Comparison of ENCODE assay signal across 7 cellular contexts in genomic region chr3:158109295-158109803, GRCh38. TPM values are rescaled to one million over a fixed set of nuclear protein-coding genes. Genes with fewer than 3 reads are reported as not detected.
A peak's percentile ranks its signal among the peaks of the same experiment; 100 is the strongest.
DNase-seq lines count a peak whose midpoint lies in the region; ATAC-seq, FAIRE-seq and TF ChIP-seq lines count a peak whose summit lies in the region.

No MANE protein-coding gene starts in this region.

- 7% methylated on average over 9 of the region's 9 CpGs for WGBS in GM12878 (ENCODE audit: insufficient coverage, insufficient replicate concordance, low lambda C conversion rate, missing lambda C conversion rate)
- WGBS in mesodermal cell (ENCODE audit: insufficient coverage in 2 of 2), 2 experiments: 3 to 5% methylated on average over 5 to 7 of the region's 9 CpGs

- TF ChIP-seq POLR2A in GM12878 (IDR thresholded peaks at IDR 0.05; ENCODE audit: low read depth, low read length): no peak

- CTCF ChIA-PET in GM12878 (lab: Yijun Ruan, JAX): interaction anchor here (0.6 to 4.0 kb wide), 8 partner anchors 10 to 737 kb away, joined by 3 to 20 read pairs (median 4); no protein-coding TSS in a partner anchor

- H3K4me3 ChIP-seq in GM12878 (peak overlapping the region; percentile 79), mesodermal cell (ENCODE audit: extremely low read depth, insufficient read depth, low read length, poor library complexity, severe bottlenecking) (peak overlapping the region; percentile 65)

- H3K9me3 ChIP-seq in GM12878 (replicated peaks; ENCODE audit: control insufficient read depth, insufficient read depth, low read length): no peaks in the 10 kb centered on the region
- H3K9me3 ChIP-seq in mesodermal cell (ENCODE audit: control insufficient read depth, low read length): peaks cover 5% of the 10 kb centered on the region

- H3K4me1 ChIP-seq in GM12878 (ENCODE audit: control insufficient read depth, insufficient read depth, low read length): 0 out of 2 replicates have a peak, but pooled peaks cover 4% of the 10 kb centered on the region
- H3K4me1 ChIP-seq in mesodermal cell (ENCODE audit: control insufficient read depth, insufficient read depth, low read length, poor library complexity, severe bottlenecking): peaks cover 8% of the 10 kb centered on the region

- peaks cover 17% of the 10 kb centered on the region for H3K79me2 ChIP-seq in GM12878 (ENCODE audit: control insufficient read depth, insufficient read depth, low read length)

- in situ Hi-C loops in GM12878 (cut with MboI): no loop called here

- BruUV-seq in GM12878 (replicated peaks; lab: Mats Ljungman, UMichigan): no TSS peak

- peak overlapping the region; percentile 89 for H3K9ac ChIP-seq in GM12878 (ENCODE audit: control insufficient read depth, insufficient read depth, low read length)

- RAD21 ChIA-PET in GM12878 (lab: Charles Lee; ENCODE audit: unreplicated experiment): interaction anchor here (0.8 to 3.0 kb wide), 10 partner anchors 9 to 325 kb away, joined by 3 to 19 read pairs (median 6); no protein-coding TSS in a partner anchor

- H4K20me1 ChIP-seq in GM12878 (ENCODE audit: control insufficient read depth, insufficient read depth): no peaks in the 10 kb centered on the region

- no peak for TF ChIP-seq EP300 in GM12878 (IDR thresholded peaks at IDR 0.05; ENCODE audit: borderline replicate concordance in 1 of 2, control insufficient read depth in 1 of 2, low read depth in 2 of 2, low read length in 2 of 2)

- peaks cover 6 to 11% of the 10 kb centered on the region in 2 experiments; a peak in 3 of 4 replicates for H3K27me3 ChIP-seq in GM12878 (replicated peaks in 1 of 2; ENCODE audit: control insufficient read depth in 2 of 2, insufficient read depth in 2 of 2, low read length in 1 of 2)

- no peak for FAIRE-seq in GM12878 (lab: Jason Lieb, UNC)

- POLR2A ChIA-PET in GM12878 (lab: Charles Lee): interaction anchor here (0.6 to 0.9 kb wide), 5 partner anchors 10 to 1005 kb away, joined by 3 to 5 read pairs (median 3); no protein-coding TSS in a partner anchor

- TF ChIP-seq CTCF in GM12878 (IDR thresholded peaks at IDR 0.05 in 2 of 3, conservative IDR thresholded peaks at IDR 0.05 in 1 of 3; ENCODE audit: control insufficient read depth in 2 of 3, extremely low read depth in 1 of 3, insufficient read depth in 1 of 3, low read depth in 3 of 3, low read length in 3 of 3): no peak

- intact Hi-C loops in GM12878 (cut with micrococcal nuclease; ENCODE audit: unreplicated experiment): loop anchor here (5.0 kb wide), 1 partner anchor 323 kb away; no protein-coding TSS in a partner anchor

- peak; percentile 3 for ATAC-seq in GM18867 (IDR thresholded peaks at IDR 0.05; ENCODE audit: unreplicated experiment)
- peak; percentile 5 for ATAC-seq in HG03135 (IDR thresholded peaks at IDR 0.05; ENCODE audit: unreplicated experiment)
- ATAC-seq in GM12878: peak; percentile 7

- TF ChIP-seq RAD21 in GM12878 (IDR thresholded peaks at IDR 0.05; ENCODE audit: insufficient read depth, low read depth, low read length): no peak

- SMC1A ChIA-PET in GM12878 (lab: Charles Lee; ENCODE audit: uncharacterized antibody, unreplicated experiment): interaction anchor here (0.8 to 4.4 kb wide), 11 partner anchors 9 to 535 kb away, joined by 3 to 20 read pairs (median 5); partner anchors contain the start of gene GFM1

- no peak for DNase-seq in GM12878 (ENCODE audit: low read depth, low spot score)
- DNase-seq in NCI-H1048 (lab: John Stamatoyannopoulos, UW): no peak
- DNase-seq in EL: no peak
- no peak for DNase-seq in NCI-H2171 (lab: John Stamatoyannopoulos, UW)

- no peaks in the 10 kb centered on the region for H3K36me3 ChIP-seq in GM12878 (ENCODE audit: control insufficient read depth in 2 of 2, insufficient read depth in 2 of 2, low read length in 1 of 2)
- H3K36me3 ChIP-seq in mesodermal cell (ENCODE audit: control insufficient read depth, insufficient read depth, low read length): no peaks in the 10 kb centered on the region

- peak overlapping the region; percentile 92 for H3K4me2 ChIP-seq in GM12878 (ENCODE audit: control insufficient read depth, insufficient read depth)

- H2AFZ ChIP-seq in GM12878 (ENCODE audit: control insufficient read depth, low read depth, low read length): peak overlapping the region; percentile 99

- peak overlapping the region; percentile 80 for H3K27ac ChIP-seq in GM12878 (ENCODE audit: control insufficient read depth, insufficient read depth)
- H3K27ac ChIP-seq in mesodermal cell (ENCODE audit: low read depth, low read length, severe bottlenecking): peak overlapping the region; percentile 63

TF ChIP-seq in GM12878, 131 proteins besides CTCF, POLR2A, EP300 and RAD21:
- TF ChIP-seq CHD4 (IDR thresholded peaks at IDR 0.05): no peak
- TF ChIP-seq PKNOX1 (IDR thresholded peaks at IDR 0.05): 0 out of 2 replicates have a peak, but pooled peaks have one; percentile 5
- no peak for TF ChIP-seq MTA3 (IDR thresholded peaks at IDR 0.05; ENCODE audit: borderline replicate concordance, low read length)
- no peak for TF ChIP-seq SUPT20H (IDR thresholded peaks at IDR 0.05; ENCODE audit: borderline replicate concordance, control insufficient read depth, low read depth, low read length)
- no peak for TF ChIP-seq KLF5 (IDR thresholded peaks at IDR 0.05; ENCODE audit: partially characterized antibody)
- TF ChIP-seq EED (IDR thresholded peaks at IDR 0.05; ENCODE audit: low read depth): no peak

RNA-seq across cellular contexts. Expression of gene RSRC1, which starts 0.5 kb away (rescaled TPM):
- total RNA-seq in GM12878 (2013; cell fraction: nucleolus; rRNA removed): 159 and 173 TPM in 2 replicates
- total RNA-seq in GM12878 (2014; rRNA removed) (40.5 and 49.2 TPM in 2 replicates), GM12878 (2014; rRNA removed; fragmentation: Illumina TruSeq; extraction: Trizol) (82.2 and 85.9 TPM in 2 replicates), GM12878 (2021) (31.5 and 34.4 TPM in 2 replicates)
- 11.2 TPM for polyA plus RNA-seq in GM12878 (2011; ENCODE audit: low read depth)
- polyA plus RNA-seq in GM12878 (2011; rRNA removed) (16.4 and 25.4 TPM in 2 replicates), GM12878 (2014; fragmentation: Illumina TruSeq; extraction: Trizol) (58.9 and 65.0 TPM in 2 replicates), GM12878 (2014; fragmentation: Nextera tagmentation; extraction: Ambion mirVana) (10 to 100 TPM; 47.6 to 83.3 TPM), GM12878 (2014; rRNA removed) (14.9 and 19.2 TPM in 2 replicates), GM12878 (2016; fragmentation: Nextera tagmentation; extraction: Ambion mirVana) (10 to 100 TPM; 41.4 to 42.6 TPM)
- polyA plus RNA-seq in GM12878 (2011; cell fraction: cytosol; rRNA removed): 5.2 and 5.8 TPM in 2 replicates
- 12.5 and 13.3 TPM in 2 replicates for polyA plus RNA-seq in GM12878 (2011; cell fraction: nucleus; rRNA removed)
- 17.7 and 21.8 TPM in 2 replicates for polyA plus RNA-seq in GM12878 (2012)
- polyA minus RNA-seq in GM12878 (2011; rRNA and poly(A)+ RNA removed): 24.7 and 36.1 TPM in 2 replicates
- 11.0 and 12.0 TPM in 2 replicates for polyA minus RNA-seq in GM12878 (2011; cell fraction: cytosol; rRNA and poly(A)+ RNA removed)
- polyA minus RNA-seq in GM12878 (2011; cell fraction: nucleus; rRNA and poly(A)+ RNA removed): 49.6 and 82.3 TPM in 2 replicates
- 34.4 TPM for polyA plus RNA-seq in mesodermal cell (2013, experiment 1 of 2)
- 33.9 TPM for polyA plus RNA-seq in mesodermal cell (2013, experiment 2 of 2)

RNA-seq across cellular contexts. Expression of gene SHOX2, which starts 3.1 kb away (rescaled TPM):
- 0.27 and 0.29 TPM in 2 replicates for total RNA-seq in GM12878 (2013; cell fraction: nucleolus; rRNA removed)
- total RNA-seq in GM12878 (2014; rRNA removed): 0.05 TPM in 1 of 2 replicates, not detected in the other
- 0.09 and 0.14 TPM in 2 replicates for total RNA-seq in GM12878 (2014; rRNA removed; fragmentation: Illumina TruSeq; extraction: Trizol)
- total RNA-seq in GM12878 (2021): 0.36 TPM in 1 of 2 replicates, not detected in the other
- 0.09 TPM for polyA plus RNA-seq in GM12878 (2011; ENCODE audit: low read depth)
- polyA plus RNA-seq in GM12878 (2011; rRNA removed): 0.10 and 0.16 TPM in 2 replicates
- 0.05 and 0.06 TPM in 2 replicates for polyA plus RNA-seq in GM12878 (2011; cell fraction: cytosol; rRNA removed)
- 0.12 and 0.16 TPM in 2 replicates for polyA plus RNA-seq in GM12878 (2011; cell fraction: nucleus; rRNA removed)
- 0.14 and 0.30 TPM in 2 replicates for polyA plus RNA-seq in GM12878 (2012)
- 0.06 and 0.14 TPM in 2 replicates for polyA plus RNA-seq in GM12878 (2014; fragmentation: Illumina TruSeq; extraction: Trizol)
- polyA plus RNA-seq in GM12878 (2014; fragmentation: Nextera tagmentation; extraction: Ambion mirVana): under 1 TPM; 0.04 to 0.06 TPM
- 0.03 and 0.06 TPM in 2 replicates for polyA plus RNA-seq in GM12878 (2014; rRNA removed)
- not detected for polyA plus RNA-seq in GM12878 (2016; fragmentation: Nextera tagmentation; extraction: Ambion mirVana)
- polyA minus RNA-seq in GM12878 (2011; rRNA and poly(A)+ RNA removed): 0.15 TPM in 1 of 2 replicates, not detected in the other
- not detected in 2 replicates for polyA minus RNA-seq in GM12878 (2011; cell fraction: cytosol; rRNA and poly(A)+ RNA removed)
- polyA minus RNA-seq in GM12878 (2011; cell fraction: nucleus; rRNA and poly(A)+ RNA removed): 0.38 TPM in 1 of 2 replicates, not detected in the other
- polyA plus RNA-seq in mesodermal cell (2013, experiment 1 of 2): 0.29 TPM
- polyA plus RNA-seq in mesodermal cell (2013, experiment 2 of 2): 0.30 TPM
